ENCODE assay signal across 1 cellular context in the genomic region with DNA sequence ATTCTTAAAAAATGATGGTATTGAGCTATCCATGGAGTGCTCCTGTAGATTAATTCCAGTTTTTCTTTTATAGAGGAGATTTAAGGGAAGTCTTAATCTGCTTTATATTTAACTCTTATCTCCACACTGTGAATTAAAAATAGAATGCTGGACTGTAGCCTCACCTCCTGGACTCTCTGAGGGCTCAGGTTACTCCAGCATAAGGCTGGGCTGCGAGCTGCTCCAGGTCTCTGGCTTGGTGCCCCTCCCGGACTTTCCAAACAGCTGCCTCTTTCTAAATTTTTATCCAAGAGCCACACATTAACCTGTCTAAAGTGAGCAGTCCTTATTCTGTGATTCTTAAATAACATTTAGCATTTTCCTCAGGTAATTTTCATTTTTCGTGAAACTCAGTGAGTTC.
TF ChIP-seq lines count a peak whose summit lies in the region.

No MANE protein-coding gene starts in this region.

TF ChIP-seq in GM23338, 12 proteins besides CTCF, POLR2A, EP300 and RAD21:
- TF ChIP-seq, protein P1, sequence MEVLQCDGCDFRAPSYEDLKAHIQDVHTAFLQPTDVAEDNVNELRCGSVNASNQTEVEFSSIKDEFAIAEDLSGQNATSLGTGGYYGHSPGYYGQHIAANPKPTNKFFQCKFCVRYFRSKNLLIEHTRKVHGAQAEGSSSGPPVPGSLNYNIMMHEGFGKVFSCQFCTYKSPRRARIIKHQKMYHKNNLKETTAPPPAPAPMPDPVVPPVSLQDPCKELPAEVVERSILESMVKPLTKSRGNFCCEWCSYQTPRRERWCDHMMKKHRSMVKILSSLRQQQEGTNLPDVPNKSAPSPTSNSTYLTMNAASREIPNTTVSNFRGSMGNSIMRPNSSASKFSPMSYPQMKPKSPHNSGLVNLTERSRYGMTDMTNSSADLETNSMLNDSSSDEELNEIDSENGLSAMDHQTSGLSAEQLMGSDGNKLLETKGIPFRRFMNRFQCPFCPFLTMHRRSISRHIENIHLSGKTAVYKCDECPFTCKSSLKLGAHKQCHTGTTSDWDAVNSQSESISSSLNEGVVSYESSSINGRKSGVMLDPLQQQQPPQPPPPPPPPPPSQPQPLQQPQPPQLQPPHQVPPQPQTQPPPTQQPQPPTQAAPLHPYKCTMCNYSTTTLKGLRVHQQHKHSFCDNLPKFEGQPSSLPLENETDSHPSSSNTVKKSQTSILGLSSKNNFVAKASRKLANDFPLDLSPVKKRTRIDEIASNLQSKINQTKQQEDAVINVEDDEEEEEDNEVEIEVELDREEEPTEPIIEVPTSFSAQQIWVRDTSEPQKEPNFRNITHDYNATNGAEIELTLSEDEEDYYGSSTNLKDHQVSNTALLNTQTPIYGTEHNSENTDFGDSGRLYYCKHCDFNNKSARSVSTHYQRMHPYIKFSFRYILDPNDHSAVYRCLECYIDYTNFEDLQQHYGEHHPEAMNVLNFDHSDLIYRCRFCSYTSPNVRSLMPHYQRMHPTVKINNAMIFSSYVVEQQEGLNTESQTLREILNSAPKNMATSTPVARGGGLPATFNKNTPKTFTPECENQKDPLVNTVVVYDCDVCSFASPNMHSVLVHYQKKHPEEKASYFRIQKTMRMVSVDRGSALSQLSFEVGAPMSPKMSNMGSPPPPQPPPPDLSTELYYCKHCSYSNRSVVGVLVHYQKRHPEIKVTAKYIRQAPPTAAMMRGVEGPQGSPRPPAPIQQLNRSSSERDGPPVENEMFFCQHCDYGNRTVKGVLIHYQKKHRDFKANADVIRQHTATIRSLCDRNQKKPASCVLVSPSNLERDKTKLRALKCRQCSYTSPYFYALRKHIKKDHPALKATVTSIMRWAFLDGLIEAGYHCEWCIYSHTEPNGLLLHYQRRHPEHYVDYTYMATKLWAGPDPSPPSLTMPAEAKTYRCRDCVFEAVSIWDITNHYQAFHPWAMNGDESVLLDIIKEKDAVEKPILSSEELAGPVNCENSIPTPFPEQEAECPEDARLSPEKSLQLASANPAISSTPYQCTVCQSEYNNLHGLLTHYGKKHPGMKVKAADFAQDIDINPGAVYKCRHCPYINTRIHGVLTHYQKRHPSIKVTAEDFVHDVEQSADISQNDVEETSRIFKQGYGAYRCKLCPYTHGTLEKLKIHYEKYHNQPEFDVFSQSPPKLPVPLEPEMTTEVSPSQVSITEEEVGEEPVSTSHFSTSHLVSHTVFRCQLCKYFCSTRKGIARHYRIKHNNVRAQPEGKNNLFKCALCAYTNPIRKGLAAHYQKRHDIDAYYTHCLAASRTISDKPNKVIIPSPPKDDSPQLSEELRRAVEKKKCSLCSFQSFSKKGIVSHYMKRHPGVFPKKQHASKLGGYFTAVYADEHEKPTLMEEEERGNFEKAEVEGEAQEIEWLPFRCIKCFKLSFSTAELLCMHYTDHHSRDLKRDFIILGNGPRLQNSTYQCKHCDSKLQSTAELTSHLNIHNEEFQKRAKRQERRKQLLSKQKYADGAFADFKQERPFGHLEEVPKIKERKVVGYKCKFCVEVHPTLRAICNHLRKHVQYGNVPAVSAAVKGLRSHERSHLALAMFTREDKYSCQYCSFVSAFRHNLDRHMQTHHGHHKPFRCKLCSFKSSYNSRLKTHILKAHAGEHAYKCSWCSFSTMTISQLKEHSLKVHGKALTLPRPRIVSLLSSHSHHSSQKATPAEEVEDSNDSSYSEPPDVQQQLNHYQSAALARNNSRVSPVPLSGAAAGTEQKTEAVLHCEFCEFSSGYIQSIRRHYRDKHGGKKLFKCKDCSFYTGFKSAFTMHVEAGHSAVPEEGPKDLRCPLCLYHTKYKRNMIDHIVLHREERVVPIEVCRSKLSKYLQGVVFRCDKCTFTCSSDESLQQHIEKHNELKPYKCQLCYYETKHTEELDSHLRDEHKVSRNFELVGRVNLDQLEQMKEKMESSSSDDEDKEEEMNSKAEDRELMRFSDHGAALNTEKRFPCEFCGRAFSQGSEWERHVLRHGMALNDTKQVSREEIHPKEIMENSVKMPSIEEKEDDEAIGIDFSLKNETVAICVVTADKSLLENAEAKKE (CRISPR knock-in tag; IDR thresholded peaks at IDR 0.05): no peak
- TF ChIP-seq, protein P2, sequence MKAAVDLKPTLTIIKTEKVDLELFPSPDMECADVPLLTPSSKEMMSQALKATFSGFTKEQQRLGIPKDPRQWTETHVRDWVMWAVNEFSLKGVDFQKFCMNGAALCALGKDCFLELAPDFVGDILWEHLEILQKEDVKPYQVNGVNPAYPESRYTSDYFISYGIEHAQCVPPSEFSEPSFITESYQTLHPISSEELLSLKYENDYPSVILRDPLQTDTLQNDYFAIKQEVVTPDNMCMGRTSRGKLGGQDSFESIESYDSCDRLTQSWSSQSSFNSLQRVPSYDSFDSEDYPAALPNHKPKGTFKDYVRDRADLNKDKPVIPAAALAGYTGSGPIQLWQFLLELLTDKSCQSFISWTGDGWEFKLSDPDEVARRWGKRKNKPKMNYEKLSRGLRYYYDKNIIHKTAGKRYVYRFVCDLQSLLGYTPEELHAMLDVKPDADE (IDR thresholded peaks at IDR 0.05): no peak
- TF ChIP-seq POLR2AphosphoS5 (IDR thresholded peaks at IDR 0.05; ENCODE audit: low read depth) (no peak), ZNF114 (CRISPR knock-in tag; IDR thresholded peaks at IDR 0.05) (no peak), EZH2phosphoT487 (IDR thresholded peaks at IDR 0.05; ENCODE audit: unreplicated experiment) (no peak), STAT1 (IDR thresholded peaks at IDR 0.05; ENCODE audit: unreplicated experiment) (no peak), ZNF331 (CRISPR knock-in tag; IDR thresholded peaks at IDR 0.05; ENCODE audit: low read depth) (no peak), EZH2 (IDR thresholded peaks at IDR 0.05; ENCODE audit: low read depth, unreplicated experiment) (no peak), JUNB (IDR thresholded peaks at IDR 0.05; ENCODE audit: unreplicated experiment) (no peak), NANOG (IDR thresholded peaks at IDR 0.05; ENCODE audit: borderline replicate concordance) (no peak), CREB1 (CRISPR knock-in tag; IDR thresholded peaks at IDR 0.05; ENCODE audit: low read depth) (no peak)
- TF ChIP-seq, protein P3, sequence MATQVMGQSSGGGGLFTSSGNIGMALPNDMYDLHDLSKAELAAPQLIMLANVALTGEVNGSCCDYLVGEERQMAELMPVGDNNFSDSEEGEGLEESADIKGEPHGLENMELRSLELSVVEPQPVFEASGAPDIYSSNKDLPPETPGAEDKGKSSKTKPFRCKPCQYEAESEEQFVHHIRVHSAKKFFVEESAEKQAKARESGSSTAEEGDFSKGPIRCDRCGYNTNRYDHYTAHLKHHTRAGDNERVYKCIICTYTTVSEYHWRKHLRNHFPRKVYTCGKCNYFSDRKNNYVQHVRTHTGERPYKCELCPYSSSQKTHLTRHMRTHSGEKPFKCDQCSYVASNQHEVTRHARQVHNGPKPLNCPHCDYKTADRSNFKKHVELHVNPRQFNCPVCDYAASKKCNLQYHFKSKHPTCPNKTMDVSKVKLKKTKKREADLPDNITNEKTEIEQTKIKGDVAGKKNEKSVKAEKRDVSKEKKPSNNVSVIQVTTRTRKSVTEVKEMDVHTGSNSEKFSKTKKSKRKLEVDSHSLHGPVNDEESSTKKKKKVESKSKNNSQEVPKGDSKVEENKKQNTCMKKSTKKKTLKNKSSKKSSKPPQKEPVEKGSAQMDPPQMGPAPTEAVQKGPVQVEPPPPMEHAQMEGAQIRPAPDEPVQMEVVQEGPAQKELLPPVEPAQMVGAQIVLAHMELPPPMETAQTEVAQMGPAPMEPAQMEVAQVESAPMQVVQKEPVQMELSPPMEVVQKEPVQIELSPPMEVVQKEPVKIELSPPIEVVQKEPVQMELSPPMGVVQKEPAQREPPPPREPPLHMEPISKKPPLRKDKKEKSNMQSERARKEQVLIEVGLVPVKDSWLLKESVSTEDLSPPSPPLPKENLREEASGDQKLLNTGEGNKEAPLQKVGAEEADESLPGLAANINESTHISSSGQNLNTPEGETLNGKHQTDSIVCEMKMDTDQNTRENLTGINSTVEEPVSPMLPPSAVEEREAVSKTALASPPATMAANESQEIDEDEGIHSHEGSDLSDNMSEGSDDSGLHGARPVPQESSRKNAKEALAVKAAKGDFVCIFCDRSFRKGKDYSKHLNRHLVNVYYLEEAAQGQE (IDR thresholded peaks at IDR 0.05; ENCODE audit: unreplicated experiment): no peak
